17 cellular contexts compared by ENCODE assay signal in genomic region chr16:88500255-88500661, GRCh38.
"Had no signal": no experiment of that assay in that cellular context is flagged by ENCODE, and none has a peak within 500 bp of the region (broad histone marks: within the 10 kb centered on the region; RNA-seq: fewer than 3 reads in every experiment).

No MANE protein-coding gene starts in this region.

- H3K27ac ChIP-seq: lower lobe of right lung, psoas muscle, tibial artery, vagina had no signal

- H3K27me3 ChIP-seq: vagina had no signal

- H3K36me3 ChIP-seq: lower lobe of right lung, tibial artery, vagina had no signal

- H3K9me3 ChIP-seq: lower lobe of right lung, psoas muscle, tibial artery, vagina had no signal

- DNase-seq: activated CD4-positive, alpha-beta T cell treated with anti-CD3 and anti-CD28 coated beads for 1 hour; activated CD4-positive, alpha-beta T cell treated with anti-CD3 and anti-CD28 coated beads, Interleukin-2, amount 50 U/mL, for 48 hours; activated CD8-positive, alpha-beta memory T cell treated with anti-CD3 and anti-CD28 coated beads, Interleukin-2, amount 10 ng/mL, durations not matched to agents 7 days and 5 days; activated effector memory CD4-positive, alpha-beta T cell treated with Interleukin-2 at 50 U/mL for 16 hours; activated T-cell treated with anti-CD3 and anti-CD28 coated beads, Interleukin-2, amount 50 U/mL, for 24 hours; amniotic stem cell; foreskin melanocyte; head of caudate nucleus; kidney; lower lobe of right lung; naive thymus-derived CD4-positive, alpha-beta T cell; nucleus accumbens; psoas muscle; T-helper 9 cell; tibial artery had no signal

- ATAC-seq: activated CD8-positive, alpha-beta memory T cell treated with anti-CD3 and anti-CD28 coated beads, Interleukin-2, amount 10 ng/mL, durations not matched to agents 7 days and 5 days; activated naive CD4-positive, alpha-beta T cell treated with anti-CD3 and anti-CD28 coated beads, Interleukin-2, amount 50 U/mL, for 72 hours had no signal

- FAIRE-seq: kidney had no signal

- H3K4me3 ChIP-seq: lower lobe of right lung, psoas muscle, tibial artery, vagina had no signal

- H3K4me1 ChIP-seq: psoas muscle, tibial artery, vagina had no signal
